Comparison of ENCODE assay signal across 9 cellular contexts in the genomic region with DNA sequence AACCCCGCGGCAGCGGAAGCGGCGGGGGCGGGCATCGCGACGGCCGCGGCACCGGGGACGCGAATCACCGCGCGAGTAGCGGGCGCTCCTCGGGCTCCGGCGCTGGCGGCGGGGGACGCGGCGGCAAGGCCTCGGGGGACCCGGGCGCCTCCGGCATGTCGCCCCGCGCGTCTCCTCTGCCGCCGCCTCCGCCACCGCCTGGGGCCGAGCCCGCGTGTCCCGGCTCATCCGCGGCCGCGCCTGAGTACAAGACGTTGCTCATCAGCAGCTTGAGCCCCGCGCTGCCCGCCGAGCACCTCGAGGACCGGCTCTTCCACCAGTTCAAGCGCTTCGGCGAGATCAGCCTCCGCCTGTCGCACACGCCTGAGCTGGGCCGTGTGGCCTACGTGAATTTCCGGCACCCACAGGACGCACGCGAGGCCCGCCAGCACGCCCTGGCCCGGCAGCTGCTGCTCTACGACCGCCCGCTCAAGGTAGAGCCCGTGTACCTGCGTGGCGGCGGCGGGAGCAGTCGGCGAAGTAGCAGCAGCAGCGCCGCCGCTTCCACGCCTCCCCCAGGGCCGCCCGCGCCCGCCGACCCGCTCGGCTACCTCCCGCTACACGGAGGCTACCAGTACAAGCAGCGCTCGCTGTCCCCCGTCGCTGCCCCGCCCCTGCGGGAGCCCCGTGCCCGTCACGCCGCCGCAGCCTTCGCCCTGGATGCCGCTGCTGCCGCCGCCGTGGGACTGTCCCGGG. TPM values are rescaled to one million over a fixed set of nuclear protein-coding genes. Genes with fewer than 3 reads are reported as not detected.
DNase-seq lines count a peak whose midpoint lies in the region; ATAC-seq, FAIRE-seq and TF ChIP-seq lines count a peak whose summit lies in the region.
"Had no signal": no experiment of that assay in that cellular context is flagged by ENCODE, and none has a peak within 500 bp of the region (broad histone marks: within the 10 kb centered on the region; RNA-seq: fewer than 3 reads in every experiment).

No MANE protein-coding gene starts in this region.

- H3K27ac Mint-ChIP-seq in T-helper 2 cell treated with Interferon-gamma antibody and Interleukin-4, amounts not matched to agents 5 μg/mL and 100 μg/mL, for 36 hours, result peak overlapping the region; percentile 86

- no peaks in the 10 kb centered on the region for H3K9me3 ChIP-seq in kidney (ENCODE audit: control insufficient read depth in 1 of 2, low read length in 2 of 2)

- no peaks in the 10 kb centered on the region for H3K9me3 Mint-ChIP-seq in T-helper 2 cell treated with Interferon-gamma antibody and Interleukin-4, amounts not matched to agents 5 μg/mL and 100 μg/mL, for 36 hours

- intact Hi-C loops in kidney (cut with DNase I), result no loop called here

- peak overlapping the region; percentile 54 for H3K4me3 ChIP-seq in bronchial epithelial cell (ENCODE audit: low read depth, low read length)
- peak overlapping the region; percentile 61 to 64 for H3K4me3 ChIP-seq in kidney (ENCODE audit: low read length in 2 of 2)

- H3K4me3 Mint-ChIP-seq in T-helper 2 cell treated with Interferon-gamma antibody and Interleukin-4, amounts not matched to agents 5 μg/mL and 100 μg/mL, for 36 hours, result peak overlapping the region; percentile 86

- peaks cover 66% of the 10 kb centered on the region for H3K36me3 Mint-ChIP-seq in T-helper 2 cell treated with Interferon-gamma antibody and Interleukin-4, amounts not matched to agents 5 μg/mL and 100 μg/mL, for 36 hours (ENCODE audit: low read depth)

- H3K4me1 ChIP-seq in kidney (ENCODE audit: control insufficient read depth in 1 of 2, insufficient read depth in 1 of 2, low read depth in 1 of 2, low read length in 2 of 2), result peaks cover 15 to 33% of the 10 kb centered on the region in 2 donors

- no peaks in the 10 kb centered on the region for H3K27me3 Mint-ChIP-seq in T-helper 2 cell treated with Interferon-gamma antibody and Interleukin-4, amounts not matched to agents 5 μg/mL and 100 μg/mL, for 36 hours (ENCODE audit: low read depth)

- H3K9ac ChIP-seq in kidney (ENCODE audit: low read length in 2 of 2), result peak overlapping the region in 1 of 2 donors; percentile 37

- ATAC-seq in HG02973 (IDR thresholded peaks at IDR 0.05; ENCODE audit: unreplicated experiment), result peak; percentile 5

- peaks cover 53% of the 10 kb centered on the region for H3K4me1 Mint-ChIP-seq in T-helper 2 cell treated with Interferon-gamma antibody and Interleukin-4, amounts not matched to agents 5 μg/mL and 100 μg/mL, for 36 hours (ENCODE audit: low read depth)

- peak overlapping the region; percentile 36 to 85 for H3K27ac ChIP-seq in kidney (ENCODE audit: low read depth in 2 of 2, low read length in 2 of 2)

- H3K27me3 ChIP-seq in bronchial epithelial cell (ENCODE audit: control insufficient read depth, insufficient read depth, low read length), result no peaks in the 10 kb centered on the region

- no peak for FAIRE-seq in bronchial epithelial cell (lab: Jason Lieb, UNC)
- FAIRE-seq in kidney (lab: Jason Lieb, UNC), result no peak
- FAIRE-seq: A204.1 had no signal

- H3K36me3 ChIP-seq in bronchial epithelial cell (ENCODE audit: control insufficient read depth, insufficient read depth, low read length) (peaks cover 26% of the 10 kb centered on the region), kidney (ENCODE audit: control insufficient read depth in 1 of 2, insufficient read depth in 2 of 2, low read length in 2 of 2) (peaks cover 22 to 37% of the 10 kb centered on the region in 2 donors)

- peak; percentile 59 for DNase-seq in DMS 273 (lab: John Stamatoyannopoulos, UW; ENCODE audit: unreplicated experiment)
- no peak for DNase-seq in DMS 273 treated with DMSO at 0.1 percent for 48 hours (lab: John Stamatoyannopoulos, UW)
- peak; percentile 32 for DNase-seq in T-helper 2 cell treated with Interferon-gamma antibody and Interleukin-4, amounts not matched to agents 5 μg/mL and 100 μg/mL, for 36 hours (ENCODE audit: low spot score)
- DNase-seq in bronchial epithelial cell (ENCODE audit: low read depth), result no peak
- DNase-seq in kidney, result peak; percentile 84
- DNase-seq in stimulated activated CD4-positive, alpha-beta T cell treated with anti-CD3 and anti-CD28 coated beads, Interleukin-4, amount 100 ng/mL, for 4 hours, result peak; percentile 44 to 58
- no peak for DNase-seq in NCI-H1694 treated with DMSO at 0.1 percent for 48 hours (lab: John Stamatoyannopoulos, UW)

- TF ChIP-seq CTCF in bronchial epithelial cell (IDR thresholded peaks at IDR 0.05; ENCODE audit: insufficient read depth, low read length, severe bottlenecking) (no peak), kidney (IDR thresholded peaks at IDR 0.05; ENCODE audit: borderline replicate concordance, extremely low read depth, insufficient read depth) (no peak)

RNA-seq across cellular contexts. Expression of gene RBM15B, which starts 0.6 kb away (rescaled TPM):
- total RNA-seq in bronchial epithelial cell, result 30.5 and 36.1 TPM in 2 replicates
- total RNA-seq in kidney, result 28.0 TPM
- 9.8 TPM for polyA plus RNA-seq in kidney (ENCODE audit: insufficient read depth, low read depth, low replicate concordance)

RNA-seq across cellular contexts. Expression of gene MANF, which starts 6.6 kb away (rescaled TPM):
- total RNA-seq in bronchial epithelial cell, result 248 and 315 TPM in 2 replicates
- 96.5 TPM for total RNA-seq in kidney
- polyA plus RNA-seq in kidney (ENCODE audit: insufficient read depth, low read depth, low replicate concordance), result 224 TPM

Comparison
In these comparisons a context has a peak if more than half of its experiments do, and no peak if none do; other contexts are left out.
1. DNase-seq: peak in DMS 273 (single experiment), T-helper 2 cell treated with Interferon-gamma antibody and Interleukin-4, amounts not matched to agents 5 μg/mL and 100 μg/mL, for 36 hours (single experiment), kidney (single experiment) and stimulated activated CD4-positive, alpha-beta T cell treated with anti-CD3 and anti-CD28 coated beads, Interleukin-4, amount 100 ng/mL, for 4 hours (2 of 2); none in DMS 273 treated with DMSO at 0.1 percent for 48 hours (single experiment), bronchial epithelial cell (single experiment) and NCI-H1694 treated with DMSO at 0.1 percent for 48 hours (single experiment).